ENCODE assay signal across 9 cellular contexts in the genomic region with DNA sequence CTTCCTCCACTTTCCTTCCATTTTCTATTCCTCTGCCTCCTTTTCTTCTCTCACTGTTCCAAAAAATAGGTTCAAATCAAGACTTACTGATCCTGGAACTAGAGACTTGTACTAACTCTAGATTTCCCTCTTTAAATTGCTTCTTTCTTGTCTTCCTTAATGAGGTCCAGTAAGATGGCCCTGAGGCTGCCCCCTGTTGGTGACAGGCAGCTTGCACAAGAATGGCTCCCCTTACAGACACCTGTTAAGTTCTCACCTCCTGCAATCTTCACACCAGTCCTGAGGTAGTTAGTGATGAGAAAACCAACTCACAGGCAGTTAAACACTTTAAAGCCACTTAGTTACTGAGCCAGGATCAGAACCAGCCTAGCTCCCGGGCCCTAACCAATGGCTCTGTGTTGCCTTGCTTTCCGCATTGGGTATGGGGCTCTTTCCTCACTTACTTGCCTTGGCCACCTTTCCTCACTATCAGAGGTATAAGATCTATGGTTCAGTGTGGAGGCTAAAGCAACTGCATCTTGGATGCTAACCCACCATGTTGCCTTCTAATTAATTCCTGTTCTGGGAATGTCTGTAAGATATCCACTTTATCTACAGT.
DNase-seq lines count a peak whose midpoint lies in the region; ATAC-seq and TF ChIP-seq lines count a peak whose summit lies in the region.
"Had no signal": no experiment of that assay in that cellular context is flagged by ENCODE, and none has a peak within 500 bp of the region (broad histone marks: within the 10 kb centered on the region; RNA-seq: fewer than 3 reads in every experiment).

No MANE protein-coding gene starts in this region.

- TF ChIP-seq CTCF in SK-N-SH (IDR thresholded peaks at IDR 0.05) (peak; percentile 56), nephron progenitor cell (IDR thresholded peaks at IDR 0.05) (peak; percentile 38)
- peak; percentile 59 for TF ChIP-seq CTCF in activated CD8-positive, alpha-beta T cell treated with anti-CD3 and anti-CD28 coated beads for 36 hours (IDR thresholded peaks at IDR 0.05)

- no peaks in the 10 kb centered on the region for H3F3A ChIP-seq in SK-N-SH (replicated peaks; ENCODE audit: insufficient read depth)

- H3K27ac ChIP-seq in SK-N-SH (ENCODE audit: low read depth in 2 of 2, low read length in 1 of 2): no peak overlapping the region
- H3K27ac ChIP-seq: pancreas had no signal

- H3K4me1 ChIP-seq in SK-N-SH (ENCODE audit: control insufficient read depth in 1 of 2, insufficient read depth in 2 of 2, low read depth in 1 of 2, low read length in 1 of 2): peaks cover 0 to 3% of the 10 kb centered on the region in 2 experiments; a peak in 1 of 4 replicates
- H3K4me1 ChIP-seq: pancreas had no signal

- H3K9me3 Mint-ChIP-seq in activated CD8-positive, alpha-beta T cell treated with anti-CD3 and anti-CD28 coated beads for 36 hours: no peaks in the 10 kb centered on the region
- no peaks in the 10 kb centered on the region for H3K9me3 Mint-ChIP-seq in nephron progenitor cell

- DNase-seq in SK-N-SH (peak; percentile 4), nephron progenitor cell (no peak), NCI-H2081 treated with DMSO at 0.1 percent for 48 hours (lab: John Stamatoyannopoulos, UW) (no peak)
- peak; percentile 51 for DNase-seq in activated CD8-positive, alpha-beta T cell treated with anti-CD3 and anti-CD28 coated beads for 36 hours

- no peak overlapping the region for H3K27ac Mint-ChIP-seq in activated CD8-positive, alpha-beta T cell treated with anti-CD3 and anti-CD28 coated beads for 36 hours
- H3K27ac Mint-ChIP-seq in nephron progenitor cell: no peak overlapping the region

- WGBS in SK-N-SH (ENCODE audit: low lambda C conversion rate): 50% methylated on average over 2 of the region's 2 CpGs

- no peak overlapping the region for H3K9ac ChIP-seq in SK-N-SH

- H3K4me2 ChIP-seq in SK-N-SH: no peak overlapping the region

- no peaks in the 10 kb centered on the region for H3K79me2 ChIP-seq in SK-N-SH (ENCODE audit: insufficient read depth)

- no peaks in the 10 kb centered on the region for H3K9me2 ChIP-seq in SK-N-SH

- peak overlapping the region in 1 of 2 experiments; percentile 26; a peak in 1 of 4 replicates for H3K4me3 ChIP-seq in SK-N-SH (ENCODE audit: low read depth in 2 of 2, low read length in 1 of 2)
- H3K4me3 ChIP-seq: pancreas had no signal

- TF ChIP-seq RAD21 in SK-N-SH (IDR thresholded peaks at IDR 0.05; ENCODE audit: low read length): no peak

- H3K4me3 Mint-ChIP-seq in activated CD8-positive, alpha-beta T cell treated with anti-CD3 and anti-CD28 coated beads for 36 hours: no peak overlapping the region
- no peak overlapping the region for H3K4me3 Mint-ChIP-seq in nephron progenitor cell

- peaks cover 3% of the 10 kb centered on the region for H3K27me3 Mint-ChIP-seq in activated CD8-positive, alpha-beta T cell treated with anti-CD3 and anti-CD28 coated beads for 36 hours
- peaks cover 16% of the 10 kb centered on the region for H3K27me3 Mint-ChIP-seq in nephron progenitor cell (ENCODE audit: low read depth, poor library complexity)

- intact Hi-C loops in activated CD8-positive, alpha-beta T cell treated with anti-CD3 and anti-CD28 coated beads for 36 hours (cut with micrococcal nuclease): no loop called here

- no peak for TF ChIP-seq EP300 in SK-N-SH (IDR thresholded peaks at IDR 0.05; ENCODE audit: borderline replicate concordance in 1 of 2, low read depth in 1 of 2, low read length in 1 of 2)

- ATAC-seq in SK-N-SH treated with all-trans-retinoic acid at 6 μM for 48 hours: no peak
- ATAC-seq in HG02623 (IDR thresholded peaks at IDR 0.05; ENCODE audit: unreplicated experiment): peak; percentile 41
- ATAC-seq in activated CD8-positive, alpha-beta T cell treated with anti-CD3 and anti-CD28 coated beads for 36 hours: peak; percentile 45
- no peak for ATAC-seq in GM19328 (IDR thresholded peaks at IDR 0.05; ENCODE audit: unreplicated experiment)
- no peak for ATAC-seq in GM19324 (IDR thresholded peaks at IDR 0.05; ENCODE audit: low FRiP score, unreplicated experiment)

- no peaks in the 10 kb centered on the region for H4K20me1 ChIP-seq in SK-N-SH (ENCODE audit: insufficient read depth)

- no peak overlapping the region for H2AFZ ChIP-seq in SK-N-SH (ENCODE audit: low read depth)

- no peaks in the 10 kb centered on the region for H3K4me1 Mint-ChIP-seq in activated CD8-positive, alpha-beta T cell treated with anti-CD3 and anti-CD28 coated beads for 36 hours (ENCODE audit: low read depth)
- peaks cover 1% of the 10 kb centered on the region for H3K4me1 Mint-ChIP-seq in nephron progenitor cell

- H3K27me3 ChIP-seq in SK-N-SH (ENCODE audit: insufficient read depth): no peaks in the 10 kb centered on the region
- H3K27me3 ChIP-seq: pancreas had no signal

- H3K36me3 Mint-ChIP-seq in activated CD8-positive, alpha-beta T cell treated with anti-CD3 and anti-CD28 coated beads for 36 hours (ENCODE audit: low read depth): no peaks in the 10 kb centered on the region
- no peaks in the 10 kb centered on the region for H3K36me3 Mint-ChIP-seq in nephron progenitor cell (ENCODE audit: low read depth)

- POLR2A ChIA-PET in SK-N-SH (lab: Yijun Ruan, JAX): no interaction called here
- POLR2A ChIA-PET in activated CD8-positive, alpha-beta T cell treated with anti-CD3 and anti-CD28 coated beads for 36 hours (lab: Charles Lee): no interaction called here

- CTCF ChIA-PET in SK-N-SH (lab: Yijun Ruan, JAX): interaction anchor here (0.8 to 1.4 kb wide), 2 partner anchors 9 to 32 kb away, joined by 3 read pairs; no protein-coding TSS in a partner anchor
- CTCF ChIA-PET in activated CD8-positive, alpha-beta T cell treated with anti-CD3 and anti-CD28 coated beads for 36 hours (lab: Charles Lee): interaction anchor here (0.6 kb wide), 1 partner anchor 864 kb away, joined by 3 read pairs; no protein-coding TSS in a partner anchor

- H3K36me3 ChIP-seq in SK-N-SH (replicated peaks in 1 of 2; ENCODE audit: control insufficient read depth in 1 of 2, insufficient read depth in 2 of 2, low read length in 1 of 2): no peaks in the 10 kb centered on the region
- H3K36me3 ChIP-seq: pancreas had no signal

- H3K9me3 ChIP-seq in SK-N-SH: no peaks in the 10 kb centered on the region
- H3K9me3 ChIP-seq: pancreas had no signal

TF ChIP-seq in SK-N-SH, 30 proteins besides CTCF, POLR2A, EP300 and RAD21:
- TF ChIP-seq ZBTB33 (IDR thresholded peaks at IDR 0.05; ENCODE audit: borderline replicate concordance, low read depth) (no peak), YY1 (IDR thresholded peaks at IDR 0.05; ENCODE audit: low read depth) (no peak)
- TF ChIP-seq, protein P1, sequence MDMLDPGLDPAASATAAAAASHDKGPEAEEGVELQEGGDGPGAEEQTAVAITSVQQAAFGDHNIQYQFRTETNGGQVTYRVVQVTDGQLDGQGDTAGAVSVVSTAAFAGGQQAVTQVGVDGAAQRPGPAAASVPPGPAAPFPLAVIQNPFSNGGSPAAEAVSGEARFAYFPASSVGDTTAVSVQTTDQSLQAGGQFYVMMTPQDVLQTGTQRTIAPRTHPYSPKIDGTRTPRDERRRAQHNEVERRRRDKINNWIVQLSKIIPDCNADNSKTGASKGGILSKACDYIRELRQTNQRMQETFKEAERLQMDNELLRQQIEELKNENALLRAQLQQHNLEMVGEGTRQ (IDR thresholded peaks at IDR 0.05; ENCODE audit: borderline replicate concordance, low read depth, low read length): no peak

TF ChIP-seq in SK-N-SH treated with all-trans-retinoic acid at 6 μM for 48 hours, 23 proteins besides CTCF, POLR2A, EP300 and RAD21:
- TF ChIP-seq OSR1 (CRISPR knock-in tag; IDR thresholded peaks at IDR 0.05): no peak
- no peak for TF ChIP-seq ARNTL (CRISPR knock-in tag; IDR thresholded peaks at IDR 0.05; ENCODE audit: borderline replicate concordance, low read depth)
- TF ChIP-seq ZNF8 (CRISPR knock-in tag; IDR thresholded peaks at IDR 0.05): no peak
- no peak for TF ChIP-seq CSRNP3 (CRISPR knock-in tag; IDR thresholded peaks at IDR 0.05)
- TF ChIP-seq PPARA (CRISPR knock-in tag; IDR thresholded peaks at IDR 0.05; ENCODE audit: borderline replicate concordance): no peak
- no peak for TF ChIP-seq ZFP30 (CRISPR knock-in tag; IDR thresholded peaks at IDR 0.05)
- TF ChIP-seq ZNF565 (CRISPR knock-in tag; conservative IDR thresholded peaks at IDR 0.05; ENCODE audit: low read depth): no peak
- no peak for TF ChIP-seq GLIS3 (CRISPR knock-in tag; IDR thresholded peaks at IDR 0.05)
- TF ChIP-seq ZC3H10 (CRISPR knock-in tag; IDR thresholded peaks at IDR 0.05): no peak
- no peak for TF ChIP-seq ZNF70 (CRISPR knock-in tag; IDR thresholded peaks at IDR 0.05)

Comparison
In these comparisons a context has a peak if more than half of its experiments do, and no peak if none do; other contexts are left out.
1. DNase-seq: peak in SK-N-SH (single experiment) and activated CD8-positive, alpha-beta T cell treated with anti-CD3 and anti-CD28 coated beads for 36 hours (single experiment); none in nephron progenitor cell (single experiment) and NCI-H2081 treated with DMSO at 0.1 percent for 48 hours (single experiment).
2. ATAC-seq: peak in HG02623 (single experiment) and activated CD8-positive, alpha-beta T cell treated with anti-CD3 and anti-CD28 coated beads for 36 hours (single experiment); none in SK-N-SH treated with all-trans-retinoic acid at 6 μM for 48 hours (single experiment), GM19328 (single experiment) and GM19324 (single experiment).
3. Peak in every context shown above with its lines, with median percentiles within 50 percentile points of each other: CTCF ChIP-seq.